Comparison of ENCODE assay signal across 17 cellular contexts in genomic region chr17:17786998-17787397, GRCh38. TPM values are rescaled to one million over a fixed set of nuclear protein-coding genes. Genes with fewer than 3 reads are reported as not detected.
DNase-seq lines count a peak whose midpoint lies in the region; ATAC-seq and TF ChIP-seq lines count a peak whose summit lies in the region.
"Had no signal": no experiment of that assay in that cellular context is flagged by ENCODE, and none has a peak within 500 bp of the region (broad histone marks: within the 10 kb centered on the region; RNA-seq: fewer than 3 reads in every experiment).

No MANE protein-coding gene starts in this region.

- H2BK5ac ChIP-seq in mesendoderm (ENCODE audit: low read length) = no peak overlapping the region

- POLR2A ChIA-PET in HEK293 (lab: Yijun Ruan, JAX) = interaction anchor here (1.5 kb wide), 1 partner anchor 49 kb away, joined by 3 read pairs; no protein-coding TSS in a partner anchor

- no peaks in the 10 kb centered on the region for H3K79me2 ChIP-seq in mesendoderm (ENCODE audit: control insufficient read depth, insufficient read depth, low read length)

- H3K56ac ChIP-seq in mesendoderm (ENCODE audit: low read length) = peak overlapping the region; percentile 42

- H2BK15ac ChIP-seq in mesendoderm (replicated peaks; ENCODE audit: low read depth) = no peak overlapping the region

- H3K9me3 ChIP-seq in HEK293 (ENCODE audit: control insufficient read depth, insufficient read depth, low read depth, low read length) (no peaks in the 10 kb centered on the region), body of pancreas (no peaks in the 10 kb centered on the region), thymus (ENCODE audit: control insufficient read depth) (no peaks in the 10 kb centered on the region)

- H3K18ac ChIP-seq in mesendoderm (ENCODE audit: low read length) = no peak overlapping the region

- H4K8ac ChIP-seq in mesendoderm (ENCODE audit: low read depth, low read length) = no peak overlapping the region

- H2BK120ac ChIP-seq in mesendoderm (ENCODE audit: low read depth, low read length) = no peak overlapping the region

- no peak overlapping the region for H3K4me3 ChIP-seq in HEK293 (ENCODE audit: low read depth, low read length)
- H3K4me3 ChIP-seq in body of pancreas = no peak overlapping the region
- no peak overlapping the region for H3K4me3 ChIP-seq in mesendoderm (ENCODE audit: low read length)
- no peak overlapping the region for H3K4me3 ChIP-seq in thymus (ENCODE audit: low read length)

- 85 to 100% methylated on average over 1 to 2 of the region's 2 CpGs for WGBS in body of pancreas, 2 donors
- WGBS in mesendoderm (ENCODE audit: extremely low coverage, insufficient coverage, low lambda C conversion rate) = no CpG with 5 or more reads among the region's 2 CpGs
- WGBS in thymus = 91% methylated on average over 2 of the region's 2 CpGs

- DNase-seq in body of pancreas (no peak), mesendoderm (peak; percentile 48), SIG-M5 (lab: John Stamatoyannopoulos, UW) (no peak), AG08395 (ENCODE audit: low spot score) (no peak)
- DNase-seq: C1 segment of cervical spinal cord; CD8-positive, alpha-beta memory T cell; GDM1; Kasumi-1; NCI-H1694; NCI-H2081; NCI-H2171; NCI-H345; NCI-H524 treated with DMSO at 0.1 percent for 48 hours had no signal

- H3K27me3 ChIP-seq in body of pancreas (no peaks in the 10 kb centered on the region), mesendoderm (ENCODE audit: insufficient read depth, low read length, poor library complexity) (peaks cover 1% of the 10 kb centered on the region), thymus (ENCODE audit: control insufficient read depth, insufficient read depth) (no peaks in the 10 kb centered on the region)

- no peak overlapping the region for H3K9ac ChIP-seq in mesendoderm (ENCODE audit: low read length)

- H3K4me1 ChIP-seq in HEK293 (ENCODE audit: control insufficient read depth, insufficient read depth, low read length) = peaks cover 23% of the 10 kb centered on the region
- H3K4me1 ChIP-seq in body of pancreas = peaks cover 62% of the 10 kb centered on the region
- peaks cover 4% of the 10 kb centered on the region for H3K4me1 ChIP-seq in mesendoderm (ENCODE audit: control insufficient read depth, low read depth, low read length)
- H3K4me1 ChIP-seq in thymus (ENCODE audit: control insufficient read depth, insufficient read depth, low read length) = peaks cover 16% of the 10 kb centered on the region

- intact Hi-C loops in body of pancreas (cut with DNase I) = no loop called here

- no peak overlapping the region for H4K5ac ChIP-seq in mesendoderm (ENCODE audit: low read length)

- ATAC-seq in body of pancreas (no peak), GM19351 (IDR thresholded peaks at IDR 0.05; ENCODE audit: unreplicated experiment) (no peak)
- ATAC-seq: Right ventricle myocardium inferior had no signal

- no peak for TF ChIP-seq POLR2A in body of pancreas (IDR thresholded peaks at IDR 0.05)

- no peak overlapping the region for H3K4me2 ChIP-seq in mesendoderm (ENCODE audit: low read length)

- no peak overlapping the region for H3K27ac ChIP-seq in HEK293 (ENCODE audit: extremely low read depth, low read depth, low read length)
- H3K27ac ChIP-seq in body of pancreas = peak overlapping the region; percentile 67 to 84 (median 81)
- no peak overlapping the region for H3K27ac ChIP-seq in mesendoderm (ENCODE audit: low read depth, low read length)
- H3K27ac ChIP-seq in thymus (ENCODE audit: low read depth) = peak overlapping the region; percentile 21

- no peaks in the 10 kb centered on the region for H3K79me1 ChIP-seq in mesendoderm (ENCODE audit: low read length)

- no peak overlapping the region for H3K4ac ChIP-seq in mesendoderm (ENCODE audit: low read depth, low read length)

- TF ChIP-seq CTCF in HEK293 (tag by site-specific recombination; IDR thresholded peaks at IDR 0.05) (no peak), body of pancreas (IDR thresholded peaks at IDR 0.05) (no peak)

- CTCF ChIA-PET in HEK293 (lab: Yijun Ruan, JAX) = interaction anchor here (0.6 to 1.1 kb wide), 3 partner anchors 9 to 106 kb away, joined by 3 to 5 read pairs (median 3); no protein-coding TSS in a partner anchor

- H3K36me3 ChIP-seq in HEK293 (ENCODE audit: control insufficient read depth in 2 of 2, insufficient read depth in 1 of 2, low read length in 2 of 2) = no peaks in the 10 kb centered on the region
- no peaks in the 10 kb centered on the region for H3K36me3 ChIP-seq in body of pancreas (replicated peaks in 1 of 2; ENCODE audit: insufficient read depth in 1 of 2, low read depth in 2 of 2)
- H3K36me3 ChIP-seq in mesendoderm (ENCODE audit: control insufficient read depth, insufficient read depth, low read length) = no peaks in the 10 kb centered on the region
- H3K36me3 ChIP-seq in thymus (ENCODE audit: control insufficient read depth, insufficient read depth) = peaks cover 6% of the 10 kb centered on the region

- H2AK5ac ChIP-seq in mesendoderm (ENCODE audit: low read length) = no peak overlapping the region

- no peak overlapping the region for H3K23ac ChIP-seq in mesendoderm (ENCODE audit: low read length)

TF ChIP-seq in HEK293, 187 proteins besides CTCF, POLR2A, EP300 and RAD21:
- TF ChIP-seq ZNF558 (tag by site-specific recombination; IDR thresholded peaks at IDR 0.05) (no peak), GLIS1 (tag by site-specific recombination; IDR thresholded peaks at IDR 0.05) (peak; percentile 47; the same call in 1 of the 2 replicates), SALL2 (tag by site-specific recombination; IDR thresholded peaks at IDR 0.05; ENCODE audit: borderline replicate concordance) (no peak), BCL11A (tag by site-specific recombination; IDR thresholded peaks at IDR 0.05; ENCODE audit: low read depth) (no peak), HOXA7 (CRISPR knock-in tag; IDR thresholded peaks at IDR 0.05; ENCODE audit: borderline replicate concordance) (no peak), AEBP2 (tag by site-specific recombination; IDR thresholded peaks at IDR 0.05; ENCODE audit: borderline replicate concordance) (no peak), ZNF202 (tag by site-specific recombination; IDR thresholded peaks at IDR 0.05; ENCODE audit: borderline replicate concordance) (no peak), ZNF404 (tag by site-specific recombination; IDR thresholded peaks at IDR 0.05) (no peak), ZNF664 (tag by site-specific recombination; IDR thresholded peaks at IDR 0.05) (no peak), ZNF677 (tag by site-specific recombination; IDR thresholded peaks at IDR 0.05) (no peak), ZBTB20 (tag by site-specific recombination; IDR thresholded peaks at IDR 0.05) (no peak), ZFP69B (tag by site-specific recombination; IDR thresholded peaks at IDR 0.05) (0 out of 2 replicates have a peak, but pooled peaks have one; percentile 32), PRDM10 (tag by site-specific recombination; IDR thresholded peaks at IDR 0.05) (peak; percentile 86), YY1 (tag by site-specific recombination; IDR thresholded peaks at IDR 0.05) (no peak), ZNF629 (tag by site-specific recombination; IDR thresholded peaks at IDR 0.05) (no peak), TRIM28 (IDR thresholded peaks at IDR 0.05; ENCODE audit: borderline replicate concordance, low read length) (no peak), ZNF174 (tag by site-specific recombination; IDR thresholded peaks at IDR 0.05) (no peak), ZNF423 (tag by site-specific recombination; IDR thresholded peaks at IDR 0.05) (no peak)

RNA-seq across cellular contexts. Expression of gene SREBF1, which starts 49.8 kb away (rescaled TPM):
- total RNA-seq in body of pancreas = 10 to 100 TPM; 22.3 to 88.0 TPM
- polyA plus RNA-seq in mesendoderm (2013, experiment 1 of 2) = 59.1 TPM
- polyA plus RNA-seq in mesendoderm (2013, experiment 2 of 2) = 55.4 TPM
- polyA plus RNA-seq in thymus = 53.3 TPM

Comparison
In these comparisons a context has a peak if more than half of its experiments do, and no peak if none do; other contexts are left out.
1. H3K27ac ChIP-seq: peak in body of pancreas (4 of 4) and thymus (single experiment); none in HEK293 (single experiment) and mesendoderm (single experiment).